Comparison of ENCODE assay signal across 22 cellular contexts in the genomic region with DNA sequence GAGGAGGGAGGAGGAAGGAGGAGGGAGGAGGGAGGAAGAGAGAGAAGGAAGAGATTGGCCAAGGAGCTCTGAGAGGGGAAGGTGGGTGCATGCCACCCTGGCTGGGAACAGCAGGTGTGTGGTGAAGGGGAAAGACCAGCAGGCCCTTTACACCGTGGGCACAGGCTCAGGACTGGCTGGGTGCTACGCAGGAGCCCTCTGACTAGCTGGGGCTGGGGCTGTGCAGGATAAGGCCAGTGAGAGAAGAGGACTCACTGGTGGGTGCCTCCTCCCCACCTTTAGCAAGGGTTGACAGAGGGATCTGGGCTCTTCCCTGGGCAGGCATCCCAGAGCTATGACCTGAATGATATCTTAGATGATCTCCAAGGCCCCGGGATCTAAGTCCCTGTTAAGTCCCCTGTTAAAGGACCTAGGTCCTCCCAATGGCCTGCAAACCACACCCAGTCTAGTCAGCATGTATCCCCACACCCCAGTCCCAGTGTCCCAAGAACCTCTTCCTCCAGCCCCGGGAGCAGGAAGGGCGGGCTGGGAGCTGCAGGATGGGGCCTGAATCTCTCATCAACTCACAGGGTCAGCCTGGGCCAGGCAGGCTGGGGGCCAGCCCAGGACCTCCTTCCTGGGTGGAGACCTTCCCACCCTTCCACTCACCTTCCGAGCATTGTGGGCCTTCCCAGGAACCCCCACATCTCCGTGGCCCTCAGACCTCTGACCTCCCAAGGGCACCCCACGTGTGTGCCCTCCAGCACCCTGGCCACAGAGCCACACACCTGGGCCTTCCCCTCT. TPM values are rescaled to one million over a fixed set of nuclear protein-coding genes. Genes with fewer than 3 reads are reported as not detected.
DNase-seq lines count a peak whose midpoint lies in the region; ATAC-seq, FAIRE-seq and TF ChIP-seq lines count a peak whose summit lies in the region.
"Had no signal": no experiment of that assay in that cellular context is flagged by ENCODE, and none has a peak within 500 bp of the region (broad histone marks: within the 10 kb centered on the region; RNA-seq: fewer than 3 reads in every experiment).

No MANE protein-coding gene starts in this region.

- H3K9me3 ChIP-seq in heart right ventricle (peaks cover 0 to 15% (median 4%) of the 10 kb centered on the region in 11 donors), HepG2 (ENCODE audit: low read length) (peaks cover 8% of the 10 kb centered on the region), psoas muscle (no peaks in the 10 kb centered on the region)
- H3K9me3 ChIP-seq: BE2C had no signal

- no peak for TF ChIP-seq POLR2A in HepG2 (IDR thresholded peaks at IDR 0.05; ENCODE audit: insufficient read depth in 1 of 2, low read depth in 2 of 2, low read length in 2 of 2)

- intact Hi-C loops in heart right ventricle (cut with DNase I): loop anchor here in 1 of 10 donors (5.0 kb wide), 1 partner anchor 48 kb away; no protein-coding TSS in a partner anchor
- intact Hi-C loops in HepG2 (cut with micrococcal nuclease; ENCODE audit: unreplicated experiment): no loop called here
- intact Hi-C loops in psoas muscle (cut with DNase I): loop anchor here in 1 of 2 donors (5.0 kb wide), 1 partner anchor 48 kb away; no protein-coding TSS in a partner anchor
- intact Hi-C loops in dorsolateral prefrontal cortex (cut with DNase I): no loop called here

- H3K4me3 ChIP-seq in heart right ventricle (no peak overlapping the region), HepG2 (replicated peaks in 1 of 3; ENCODE audit: insufficient read depth in 1 of 3, low read depth in 2 of 3, low read length in 3 of 3) (no peak overlapping the region), psoas muscle (no peak overlapping the region), dorsolateral prefrontal cortex (no peak overlapping the region)
- H3K4me3 ChIP-seq: GM23248 had no signal

- H3K27me3 ChIP-seq in heart right ventricle: no peaks in the 10 kb centered on the region
- peaks cover 4 to 65% of the 10 kb centered on the region in 2 experiments for H3K27me3 ChIP-seq in HepG2 (ENCODE audit: control insufficient read depth in 1 of 2, insufficient read depth in 2 of 2, low read length in 2 of 2)
- peaks cover 0 to 4% (median 0%) of the 10 kb centered on the region in 3 donors for H3K27me3 ChIP-seq in psoas muscle (ENCODE audit: insufficient read depth in 3 of 3, low read length in 2 of 3)
- H3K27me3 ChIP-seq in dorsolateral prefrontal cortex: peaks cover 0 to 2% (median 0%) of the 10 kb centered on the region in 45 donors
- H3K27me3 ChIP-seq: BE2C had no signal

- ATAC-seq in heart right ventricle (peak; percentile 18 to 72 (median 58)), HepG2 (no peak), psoas muscle (peak in 1 of 4 donors; percentile 10), HG02870 (IDR thresholded peaks at IDR 0.05; ENCODE audit: unreplicated experiment) (no peak), GM18861 (IDR thresholded peaks at IDR 0.05; ENCODE audit: unreplicated experiment) (no peak)
- ATAC-seq: PC-3 had no signal

- no peak for FAIRE-seq in HepG2 (lab: Jason Lieb, UNC)

- H4K20me1 ChIP-seq in HepG2 (ENCODE audit: insufficient read depth, low read length): no peaks in the 10 kb centered on the region

- TF ChIP-seq EP300 in HepG2 (IDR thresholded peaks at IDR 0.05; ENCODE audit: low read depth in 2 of 2, low read length in 2 of 2): no peak
- no peak for TF ChIP-seq EP300 in HepG2 (CRISPR knock-in tag; IDR thresholded peaks at IDR 0.05; ENCODE audit: borderline replicate concordance)

- TF ChIP-seq RAD21 in HepG2 (CRISPR knock-in tag; IDR thresholded peaks at IDR 0.05): no peak

- no peak for DNase-seq in RWPE1 (ENCODE audit: low spot score)
- DNase-seq in heart right ventricle: peak; percentile 62 to 64
- no peak for DNase-seq in HepG2 (ENCODE audit: low spot score)
- DNase-seq in psoas muscle: peak; percentile 21 to 55
- DNase-seq in dorsolateral prefrontal cortex: no peak
- no peak for DNase-seq in NCI-H2171 treated with DMSO at 0.1 percent for 48 hours (lab: John Stamatoyannopoulos, UW)
- DNase-seq: BE2C; CD4-positive, CD25-positive, alpha-beta regulatory T cell; DMS53; GM23248; H7; KBM-7; NCI-H1105 treated with DMSO at 0.1 percent for 48 hours; NCI-H2029; NCI-H446 treated with DMSO at 0.1 percent for 48 hours; NCI-H526; NCI-H82; NK-92 treated with Interleukin-12 subunit alpha and Interleukin-12 subunit beta, amount 100 ng/mL, for 24 hours; PC-3; SHP77 had no signal

- in situ Hi-C loops in HepG2 (cut with HindIII; ENCODE audit: extremely low pct_ligation_motif_present, low pct_unique_long_range_greater_than_20kb): no loop called here

- CTCF ChIA-PET in RWPE1 (lab: Yijun Ruan, JAX) (interaction anchor here (1.1 kb wide), 1 partner anchor 51 kb away, joined by 3 read pairs; no protein-coding TSS in a partner anchor), HepG2 (lab: Yijun Ruan, JAX; ENCODE audit: low intra/inter-chr PET ratio, low total read pairs) (no interaction called here)

- no peaks in the 10 kb centered on the region for H3K79me2 ChIP-seq in HepG2 (ENCODE audit: insufficient read depth, low read length)

- BruUV-seq in HepG2 (replicated peaks; lab: Mats Ljungman, UMichigan): no TSS peak

- H3K9ac ChIP-seq in HepG2 (ENCODE audit: insufficient read depth, low read depth, low read length): no peak overlapping the region
- H3K9ac ChIP-seq: GM23248 had no signal

- WGBS in heart right ventricle, 2 donors: 61 to 69% methylated on average over 8 of the region's 8 CpGs
- 9% methylated on average over 7 of the region's 8 CpGs for WGBS in HepG2 (ENCODE audit: low lambda C conversion rate)
- 77 to 82% (median 78%) methylated on average over 8 of the region's 8 CpGs for WGBS in psoas muscle, 3 donors

- H3K27ac ChIP-seq in RWPE1 (peak overlapping the region; percentile 25; the same call in 1 of the 2 replicates), heart right ventricle (peak overlapping the region; percentile 26 to 88 (median 76)), HepG2 (ENCODE audit: extremely low read length, insufficient read depth, low read length) (no peak overlapping the region), psoas muscle (no peak overlapping the region), dorsolateral prefrontal cortex (no peak overlapping the region)
- H3K27ac ChIP-seq: GM23248 had no signal

- H3K36me3 ChIP-seq in heart right ventricle (no peaks in the 10 kb centered on the region), HepG2 (replicated peaks in 1 of 2; ENCODE audit: control insufficient read depth in 1 of 2, insufficient read depth in 2 of 2, low read length in 2 of 2) (no peaks in the 10 kb centered on the region), psoas muscle (ENCODE audit: insufficient read depth in 1 of 2, low read depth in 1 of 2) (no peaks in the 10 kb centered on the region)
- H3K36me3 ChIP-seq: BE2C had no signal

- TF ChIP-seq CTCF in RWPE1 (conservative IDR thresholded peaks at IDR 0.05; ENCODE audit: low read depth): no peak
- no peak for TF ChIP-seq CTCF in heart right ventricle (IDR thresholded peaks at IDR 0.05)
- TF ChIP-seq CTCF in HepG2 (CRISPR knock-in tag; IDR thresholded peaks at IDR 0.05): no peak
- no peak for TF ChIP-seq CTCF in psoas muscle (IDR thresholded peaks at IDR 0.05)
- no peak for TF ChIP-seq CTCF in dorsolateral prefrontal cortex (IDR thresholded peaks at IDR 0.05 in 54 of 56, conservative IDR thresholded peaks at IDR 0.05 in 2 of 56; ENCODE audit: low read depth in 1 of 56, partially characterized antibody in 56 of 56)

- H2AFZ ChIP-seq in HepG2 (ENCODE audit: low read length): no peak overlapping the region
- H2AFZ ChIP-seq: GM23248 had no signal

- no peak overlapping the region for H3K4me2 ChIP-seq in HepG2 (ENCODE audit: low read depth, low read length)

- peaks cover 24 to 69% (median 35%) of the 10 kb centered on the region in 9 donors for H3K4me1 ChIP-seq in heart right ventricle
- H3K4me1 ChIP-seq in HepG2 (ENCODE audit: insufficient read depth, low read length): peaks cover 9% of the 10 kb centered on the region
- H3K4me1 ChIP-seq in psoas muscle: peaks cover 16% of the 10 kb centered on the region
- H3K4me1 ChIP-seq: BE2C had no signal

- POLR2A ChIA-PET in RWPE1 (lab: Yijun Ruan, JAX; ENCODE audit: low non-redundant PET) (no interaction called here), HepG2 (lab: Yijun Ruan, JAX) (no interaction called here)

TF ChIP-seq in HepG2, 621 proteins besides CTCF, POLR2A, EP300 and RAD21 (continues in another document):
- peak; percentile 21 for TF ChIP-seq HNRNPK (IDR thresholded peaks at IDR 0.05; ENCODE audit: low read depth, low read length, poor library complexity, severe bottlenecking)
- no peak for TF ChIP-seq KLF15 (CRISPR knock-in tag; IDR thresholded peaks at IDR 0.05; ENCODE audit: borderline replicate concordance)
- TF ChIP-seq ZFP62 (CRISPR knock-in tag; IDR thresholded peaks at IDR 0.05): no peak

RNA-seq across cellular contexts. Expression of gene CDKN1C, which starts 55.4 kb away (rescaled TPM):
- 10 to 100 TPM; 16.9 to 48.0 (median 25.4) TPM for total RNA-seq in heart right ventricle
- polyA plus RNA-seq in heart right ventricle: 10 to 100 TPM; 50.3 to 55.3 TPM
- total RNA-seq in HepG2 (2016; rRNA removed; fragmentation: Illumina TruSeq; extraction: Trizol): not detected in 2 replicates
- not detected in 2 replicates for total RNA-seq in HepG2 (2016; cell fraction: cytosol; rRNA removed; fragmentation: Illumina TruSeq; extraction: Trizol; ENCODE audit: low read depth)
- total RNA-seq in HepG2 (2016; cell fraction: insoluble cytoplasmic fraction; rRNA removed; fragmentation: Illumina TruSeq; extraction: Trizol): not detected in 2 replicates
- total RNA-seq in HepG2 (2016; cell fraction: membrane; rRNA removed; fragmentation: Illumina TruSeq; extraction: Trizol): not detected in 2 replicates
- total RNA-seq in HepG2 (2016; cell fraction: nucleus; rRNA removed; fragmentation: Illumina TruSeq; extraction: Trizol): not detected in 2 replicates
- not detected in 2 replicates for polyA plus RNA-seq in HepG2 (2011; rRNA removed)
- not detected in 2 replicates for polyA plus RNA-seq in HepG2 (2011; cell fraction: cytosol; rRNA removed)
- polyA plus RNA-seq in HepG2 (2011; cell fraction: nucleus; rRNA removed): 0.10 and 0.23 TPM in 2 replicates
- polyA plus RNA-seq in HepG2 (2012): not detected in 2 replicates
- polyA plus RNA-seq in HepG2 (2016; cell fraction: cytosol; fragmentation: Illumina TruSeq; extraction: Trizol; ENCODE audit: low read depth): not detected in 2 replicates
- not detected in 2 replicates for polyA plus RNA-seq in HepG2 (2016; cell fraction: insoluble cytoplasmic fraction; fragmentation: Illumina TruSeq; extraction: Trizol; ENCODE audit: low read depth)
- not detected in 2 replicates for polyA plus RNA-seq in HepG2 (2016; cell fraction: membrane; fragmentation: Illumina TruSeq; extraction: Trizol; ENCODE audit: low read depth)
- not detected in 2 replicates for polyA plus RNA-seq in HepG2 (2016; cell fraction: nucleus; fragmentation: Illumina TruSeq; extraction: Trizol; ENCODE audit: insufficient read depth, low read depth)
- polyA minus RNA-seq in HepG2 (2011; rRNA and poly(A)+ RNA removed; ENCODE audit: low replicate concordance): 17.4 TPM in 1 of 2 replicates, not detected in the other
- 0.30 and 0.70 TPM in 2 replicates for polyA minus RNA-seq in HepG2 (2011; cell fraction: cytosol; rRNA and poly(A)+ RNA removed)
- 0.52 TPM in 1 of 2 replicates, not detected in the other for polyA minus RNA-seq in HepG2 (2011; cell fraction: nucleus; rRNA and poly(A)+ RNA removed)
- 10 to 100 TPM; 14.3 to 37.7 (median 27.9) TPM for total RNA-seq in psoas muscle
- 10 to 100 TPM; 24.5 to 49.4 (median 30.7) TPM for polyA plus RNA-seq in psoas muscle
- total RNA-seq in dorsolateral prefrontal cortex: 100 to 1,000 TPM in 8 of 120 experiments, 10 to 100 TPM in 112; 11.0 to 191 (median 44.8) TPM

Comparison
In these comparisons a context has a peak if more than half of its experiments do, and no peak if none do; other contexts are left out.
1. DNase-seq: peak in heart right ventricle (2 of 2) and psoas muscle (2 of 2); none in RWPE1 (single experiment), HepG2 (single experiment), dorsolateral prefrontal cortex (0 of 10) and NCI-H2171 treated with DMSO at 0.1 percent for 48 hours (single experiment).
2. H3K27ac ChIP-seq: peak in RWPE1 (single experiment) and heart right ventricle (10 of 10); none in HepG2 (single experiment), psoas muscle (single experiment) and dorsolateral prefrontal cortex (0 of 59).
3. ATAC-seq: peak in heart right ventricle (8 of 8); none in HepG2 (single experiment), HG02870 (single experiment) and GM18861 (single experiment).
4. RNA of gene CDKN1C, which starts 55.4 kb away (total RNA-seq): 11.0 to 191 TPM in dorsolateral prefrontal cortex, 14.3 to 37.7 TPM in psoas muscle and 16.9 to 48.0 TPM in heart right ventricle; not detected in HepG2; every median in the first group is over 10 times any median in the second.